ENCODE assay signal across 9 cellular contexts in the genomic region with DNA sequence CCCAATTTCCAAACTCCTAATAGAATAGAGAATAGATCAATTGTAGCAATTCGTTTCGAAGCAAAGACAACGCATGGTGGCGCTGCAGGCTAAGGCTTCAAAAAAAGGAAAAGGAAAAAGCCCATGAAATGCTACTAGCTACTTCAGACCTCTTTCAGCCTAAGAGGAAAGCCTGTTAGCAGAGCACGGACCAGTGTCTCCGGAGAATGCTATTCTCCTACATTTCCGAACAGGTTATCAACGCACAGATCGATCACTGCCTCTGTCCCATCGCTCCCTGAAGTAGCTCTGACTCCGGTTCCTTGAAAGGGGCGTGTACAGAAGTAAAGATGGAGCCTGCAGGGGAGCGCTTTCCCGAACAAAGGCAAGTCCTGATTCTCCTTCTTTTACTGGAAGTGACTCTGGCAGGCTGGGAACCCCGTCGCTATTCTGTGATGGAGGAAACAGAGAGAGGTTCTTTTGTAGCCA. TPM values are rescaled to one million over a fixed set of nuclear protein-coding genes. Genes with fewer than 3 reads are reported as not detected.
DNase-seq lines count a peak whose midpoint lies in the region; TF ChIP-seq lines count a peak whose summit lies in the region.
"Had no signal": no experiment of that assay in that cellular context is flagged by ENCODE, and none has a peak within 500 bp of the region (broad histone marks: within the 10 kb centered on the region; RNA-seq: fewer than 3 reads in every experiment).

PCDHB15 (plus strand) TSS at position 146 of the 468 bp plus-strand sequence; CDS start at position 330, 184 bp downstream.

- 4 to 9% (median 6%) methylated on average over 16 of the region's 16 CpGs for WGBS in ovary, 3 donors

- H3K27ac ChIP-seq in ovary, result no peak within 1 kb of the TSS

- intact Hi-C loops in ovary (cut with DNase I), result loop anchor here in 1 of 4 donors (10.0 kb wide), 1 partner anchor 320 kb away; no protein-coding TSS in a partner anchor

- no peak for TF ChIP-seq POLR2A in ovary (IDR thresholded peaks at IDR 0.05)

- no peaks in the 10 kb centered on the region for H3K36me3 ChIP-seq in ovary

- DNase-seq in EL (peak; percentile 26), NCI-H69 (lab: John Stamatoyannopoulos, UW) (peak; percentile 71), fibroblast of pulmonary artery (ENCODE audit: low read depth) (peak; percentile 7), ovary (peak; percentile 18 to 63 (median 56)), NCI-H2171 treated with DMSO at 0.1 percent for 48 hours (lab: John Stamatoyannopoulos, UW) (no peak), SW480 (ENCODE audit: low spot score) (no peak), KG1 (lab: John Stamatoyannopoulos, UW) (no peak), NCI-H1417 treated with DMSO at 0.1 percent for 48 hours (lab: John Stamatoyannopoulos, UW) (no peak)
- DNase-seq: activated B cell treated with CpG ODN at 0.5 μM for 24 hours had no signal

- TF ChIP-seq EP300 in ovary (IDR thresholded peaks at IDR 0.05), result no peak

- H3K4me3 ChIP-seq in fibroblast of pulmonary artery (replicated peaks; ENCODE audit: low read depth, low read length) (peak within 1 kb of the TSS; percentile 25), ovary (peak within 1 kb of the TSS; percentile 21)

- no peaks in the 10 kb centered on the region for H3K4me1 ChIP-seq in ovary (ENCODE audit: insufficient read depth)

- no peaks in the 10 kb centered on the region for H3K27me3 ChIP-seq in ovary

- TF ChIP-seq CTCF in fibroblast of pulmonary artery (IDR thresholded peaks at IDR 0.05; ENCODE audit: low read length, missing control alignments) (no peak), ovary (IDR thresholded peaks at IDR 0.05) (peak in 1 of 3 donors; percentile 19)

- peaks cover 14 to 51% of the 10 kb centered on the region in 2 donors for H3K9me3 ChIP-seq in ovary

RNA-seq across cellular contexts. Expression of gene PCDHB15, which starts in this region (rescaled TPM):
- total RNA-seq in ovary, result 10 to 100 TPM in 4 of 7 donors, 1 to 10 TPM in 3; 3.4 to 17.0 (median 10.3) TPM
- 1 to 10 TPM; 6.7 to 8.2 TPM for polyA plus RNA-seq in ovary
- total RNA-seq: activated B cell treated with CpG ODN at 0.5 μM for 24 hours had no signal

Comparison
In these comparisons a context has a peak if more than half of its experiments do, and no peak if none do; other contexts are left out.
1. DNase-seq: peak in EL (single experiment), NCI-H69 (single experiment), fibroblast of pulmonary artery (single experiment) and ovary (5 of 5); none in NCI-H2171 treated with DMSO at 0.1 percent for 48 hours (single experiment), SW480 (single experiment), KG1 (single experiment) and NCI-H1417 treated with DMSO at 0.1 percent for 48 hours (single experiment).